ENCODE assay signal across 9 cellular contexts in genomic region chr17:74862108-74862901, GRCh38. TPM values are rescaled to one million over a fixed set of nuclear protein-coding genes. Genes with fewer than 3 reads are reported as not detected.
A peak's percentile ranks its signal among the peaks of the same experiment; 100 is the strongest.
DNase-seq lines count a peak whose midpoint lies in the region; ATAC-seq and TF ChIP-seq lines count a peak whose summit lies in the region.
"Had no signal": no experiment of that assay in that cellular context is flagged by ENCODE, and none has a peak within 500 bp of the region (broad histone marks: within the 10 kb centered on the region; RNA-seq: fewer than 3 reads in every experiment).

No MANE protein-coding gene starts in this region.

- peak; percentile 61 for DNase-seq in activated gamma-delta T cell treated with Interleukin-2 at 50 U/mL for 16 hours
- DNase-seq in activated gamma-delta T cell (lab: John Stamatoyannopoulos, UW) = no peak
- no peak for DNase-seq in NT2/D1 (ENCODE audit: low read depth, low spot score)
- DNase-seq in activated T-cell treated with anti-CD3 and anti-CD28 coated beads, Interleukin-2, amount 50 U/mL, for 72 hours = peak; percentile 82
- no peak for DNase-seq in fibroblast of the aortic adventitia (ENCODE audit: low read depth)
- DNase-seq in ovary = peak; percentile 52 to 78 (median 69)
- DNase-seq in tibial artery = peak in 1 of 2 donors; percentile 76

- H3K4me1 ChIP-seq in NT2/D1 (ENCODE audit: insufficient read depth, insufficient read length) = peaks cover 18% of the 10 kb centered on the region
- H3K4me1 ChIP-seq in ovary (ENCODE audit: insufficient read depth) = peaks cover 3% of the 10 kb centered on the region
- peaks cover 0 to 35% (median 25%) of the 10 kb centered on the region in 4 donors for H3K4me1 ChIP-seq in tibial artery

- H3K4me3 ChIP-seq in NT2/D1 (ENCODE audit: insufficient read length, low read depth) (peak overlapping the region; percentile 32), fibroblast of the aortic adventitia (ENCODE audit: low read depth, low read length) (no peak overlapping the region), ovary (no peak overlapping the region), tibial artery (peak overlapping the region; percentile 18 to 36)

- H3K36me3 Mint-ChIP-seq in activated T-cell treated with anti-CD3 and anti-CD28 coated beads, Interleukin-2, amount 50 U/mL, for 72 hours (ENCODE audit: insufficient read depth in 2 of 2) = peaks cover 0 to 4% of the 10 kb centered on the region in 2 donors

- H3K4me3 Mint-ChIP-seq in activated T-cell treated with anti-CD3 and anti-CD28 coated beads, Interleukin-2, amount 50 U/mL, for 72 hours = peak overlapping the region; percentile 47 to 54

- peak overlapping the region; percentile 61 for H3K9ac ChIP-seq in NT2/D1 (ENCODE audit: insufficient read length, low read depth)

- H3K27me3 ChIP-seq in NT2/D1 (ENCODE audit: insufficient read depth, insufficient read length) (peaks cover 45% of the 10 kb centered on the region), ovary (peaks cover 3% of the 10 kb centered on the region), tibial artery (peaks cover 3 to 70% of the 10 kb centered on the region in 2 donors)

- peaks cover 29% of the 10 kb centered on the region for H3K27me3 Mint-ChIP-seq in activated T-cell treated with anti-CD3 and anti-CD28 coated beads, Interleukin-2, amount 50 U/mL, for 72 hours (ENCODE audit: low read depth)

- intact Hi-C loops in ovary (cut with DNase I) (loop anchor here in 2 of 4 donors (2.0 to 10.0 kb wide), 4 partner anchors 70 to 115 kb away; partner anchors contain the start of gene NHERF1 (in 1 of the 2)), tibial artery (cut with DNase I; ENCODE audit: low total_unique reads) (loop anchor here (5.0 kb wide), 1 partner anchor 70 kb away; no protein-coding TSS in a partner anchor)

- no peak overlapping the region for H3K27ac Mint-ChIP-seq in activated T-cell treated with anti-CD3 and anti-CD28 coated beads, Interleukin-2, amount 50 U/mL, for 72 hours

- H3K9me3 ChIP-seq in NT2/D1 (ENCODE audit: insufficient read depth, low read length) = no peaks in the 10 kb centered on the region
- no peaks in the 10 kb centered on the region for H3K9me3 ChIP-seq in ovary
- H3K9me3 ChIP-seq in tibial artery = no peaks in the 10 kb centered on the region

- WGBS in ovary, 3 donors = 55 to 61% (median 57%) methylated on average over 25 of the region's 25 CpGs

- no peak overlapping the region for H3K27ac ChIP-seq in ovary
- no peak overlapping the region for H3K27ac ChIP-seq in tibial artery

- no peak for TF ChIP-seq POLR2A in ovary (IDR thresholded peaks at IDR 0.05)

- peaks cover 8% of the 10 kb centered on the region for H3K4me1 Mint-ChIP-seq in activated T-cell treated with anti-CD3 and anti-CD28 coated beads, Interleukin-2, amount 50 U/mL, for 72 hours (ENCODE audit: low read depth)

- ATAC-seq in activated T-cell treated with anti-CD3 and anti-CD28 coated beads, Interleukin-2, amount 50 U/mL, for 72 hours (replicated peaks in 1 of 2) = peak; percentile 57 to 70
- no peak for ATAC-seq in HG02642 (IDR thresholded peaks at IDR 0.05; ENCODE audit: poor library complexity, unreplicated experiment)

- peak; percentile 62 for TF ChIP-seq CTCF in fibroblast of the aortic adventitia (IDR thresholded peaks at IDR 0.05; ENCODE audit: insufficient read depth, low read length)
- TF ChIP-seq CTCF in ovary (IDR thresholded peaks at IDR 0.05) = peak in 2 of 3 donors; percentile 48 to 57
- peak; percentile 18 to 22 for TF ChIP-seq CTCF in tibial artery (IDR thresholded peaks at IDR 0.05)

- peaks cover 36% of the 10 kb centered on the region for H3K36me3 ChIP-seq in NT2/D1 (ENCODE audit: insufficient read depth, insufficient read length, low read length)
- H3K36me3 ChIP-seq in ovary = no peaks in the 10 kb centered on the region
- H3K36me3 ChIP-seq in tibial artery = no peaks in the 10 kb centered on the region

- no peak for TF ChIP-seq EP300 in ovary (IDR thresholded peaks at IDR 0.05)

- no peaks in the 10 kb centered on the region for H3K9me3 Mint-ChIP-seq in activated T-cell treated with anti-CD3 and anti-CD28 coated beads, Interleukin-2, amount 50 U/mL, for 72 hours

RNA-seq across cellular contexts. Expression of gene GRIN2C, which starts 2.6 kb away (rescaled TPM):
- under 1 TPM; 0.14 to 0.37 TPM for total RNA-seq in activated T-cell treated with anti-CD3 and anti-CD28 coated beads, Interleukin-2, amount 50 U/mL, for 72 hours
- total RNA-seq in fibroblast of the aortic adventitia (ENCODE audit: low replicate concordance) = under 0.01 TPM in 1 of 2 replicates, not detected in the other
- under 1 TPM; 0.11 to 0.82 (median 0.32) TPM for total RNA-seq in ovary
- under 1 TPM; 0.36 to 0.58 TPM for polyA plus RNA-seq in ovary

RNA-seq across cellular contexts. Expression of gene FDXR, which starts 10.5 kb away (rescaled TPM):
- total RNA-seq in activated T-cell treated with anti-CD3 and anti-CD28 coated beads, Interleukin-2, amount 50 U/mL, for 72 hours = 10 to 100 TPM; 44.3 to 79.7 TPM
- total RNA-seq in fibroblast of the aortic adventitia (ENCODE audit: low replicate concordance) = 14.7 and 113 TPM in 2 replicates
- total RNA-seq in ovary = 10 to 100 TPM; 11.1 to 50.8 (median 43.4) TPM
- 10 to 100 TPM; 13.6 to 26.5 TPM for polyA plus RNA-seq in ovary

RNA-seq across cellular contexts. Expression of gene FADS6, which starts 31.1 kb away (rescaled TPM):
- not detected for total RNA-seq in activated T-cell treated with anti-CD3 and anti-CD28 coated beads, Interleukin-2, amount 50 U/mL, for 72 hours
- not detected in 2 replicates for total RNA-seq in fibroblast of the aortic adventitia (ENCODE audit: low replicate concordance)
- total RNA-seq in ovary = under 1 TPM in 1 of 7 donors, not detected in 6; 0.42 TPM
- under 1 TPM in 1 of 2 donors, not detected in 1; 0.12 TPM for polyA plus RNA-seq in ovary
- total RNA-seq: renal cortical epithelial cell had no signal

Comparison
In these comparisons a context has a peak if more than half of its experiments do, and no peak if none do; other contexts are left out.
1. DNase-seq: peak in activated gamma-delta T cell treated with Interleukin-2 at 50 U/mL for 16 hours (single experiment), activated T-cell treated with anti-CD3 and anti-CD28 coated beads, Interleukin-2, amount 50 U/mL, for 72 hours (2 of 2) and ovary (5 of 5); none in activated gamma-delta T cell (single experiment), NT2/D1 (single experiment) and fibroblast of the aortic adventitia (single experiment).
2. H3K4me3 ChIP-seq: peak in NT2/D1 (single experiment) and tibial artery (2 of 2); none in fibroblast of the aortic adventitia (single experiment) and ovary (single experiment).
3. Peak in every context shown above with its lines, with median percentiles within 50 percentile points of each other: CTCF ChIP-seq.